Comparison of ENCODE assay signal across 8 cellular contexts in genomic region chr1:47437518-47438320, GRCh38.
DNase-seq lines count a peak whose midpoint lies in the region; ATAC-seq and TF ChIP-seq lines count a peak whose summit lies in the region.

Gene FOXD2, plus strand, starts transcription at chr1:47438044. Its CDS starts 92 bp downstream, at chr1:47438136.

- DNase-seq in AG08396 (ENCODE audit: low spot score) = peak; percentile 97
- DNase-seq in NCI-H2171 treated with DMSO at 0.1 percent for 48 hours (lab: John Stamatoyannopoulos, UW) = peak; percentile 93
- DNase-seq in central memory CD4-positive, alpha-beta T cell = peak; percentile 87
- DNase-seq in kidney tubule cell (ENCODE audit: low spot score) = peak; percentile 88
- peak; percentile 93 to 95 for DNase-seq in stimulated activated CD4-positive, alpha-beta T cell treated with anti-CD3 and anti-CD28 coated beads, Interleukin-1b, Interleukin-23, amount 100 ng/mL, for 4 hours (ENCODE audit: low read depth in 2 of 2)

- ATAC-seq in GM18861 (IDR thresholded peaks at IDR 0.05; ENCODE audit: unreplicated experiment) (peak; percentile 74), HG03066 (IDR thresholded peaks at IDR 0.05; ENCODE audit: low read depth, unreplicated experiment) (peak; percentile 76)

- peak within 1 kb of the TSS; percentile 68 for H3K4me3 ChIP-seq in WI38 (ENCODE audit: low read depth, low read length)

- TF ChIP-seq CTCF in WI38 (IDR thresholded peaks at IDR 0.05; ENCODE audit: low read depth, low read length) = peak; percentile 83

Comparison
In these comparisons a context has a peak if more than half of its experiments do, and no peak if none do; other contexts are left out.
1. Peak in every context shown above with its lines: DNase-seq, ATAC-seq and H3K4me3 ChIP-seq.